ENCODE assay signal across 11 cellular contexts in genomic region chr3:111324645-111325044, GRCh38.
DNase-seq lines count a peak whose midpoint lies in the region; ATAC-seq lines count a peak whose summit lies in the region.
"Had no signal": no experiment of that assay in that cellular context is flagged by ENCODE, and none has a peak within 500 bp of the region (broad histone marks: within the 10 kb centered on the region; RNA-seq: fewer than 3 reads in every experiment).

No MANE protein-coding gene starts in this region.

- DNase-seq in central memory CD8-positive, alpha-beta T cell (ENCODE audit: low spot score in 2 of 2): no peak
- DNase-seq in HuH-7 (ENCODE audit: low spot score): no peak
- DNase-seq in AG08395 (ENCODE audit: low spot score): no peak
- DNase-seq in cerebellar nuclear complex (lab: John Stamatoyannopoulos, UW): no peak
- DNase-seq: left ventricle myocardium superior, NCI-H69 had no signal

- ATAC-seq in GM18498 (IDR thresholded peaks at IDR 0.05; ENCODE audit: unreplicated experiment): peak; percentile 69
- ATAC-seq in GM21367 (IDR thresholded peaks at IDR 0.05; ENCODE audit: unreplicated experiment): peak; percentile 57
- peak; percentile 69 for ATAC-seq in HG03460 (IDR thresholded peaks at IDR 0.05; ENCODE audit: unreplicated experiment)
- peak; percentile 59 for ATAC-seq in central memory CD8-positive, alpha-beta T cell (replicated peaks; ENCODE audit: extremely low read depth, poor library complexity, severe bottlenecking)
- ATAC-seq in HG02840 (IDR thresholded peaks at IDR 0.05; ENCODE audit: low FRiP score, unreplicated experiment): no peak
- ATAC-seq: left ventricle myocardium superior had no signal

- peak overlapping the region; percentile 61 for H3K4me3 Mint-ChIP-seq in central memory CD8-positive, alpha-beta T cell
- H3K4me3 Mint-ChIP-seq: brain had no signal

- H3K4me1 Mint-ChIP-seq in central memory CD8-positive, alpha-beta T cell: peaks cover 31% of the 10 kb centered on the region

- H3K27me3 Mint-ChIP-seq in central memory CD8-positive, alpha-beta T cell: no peaks in the 10 kb centered on the region
- H3K27me3 Mint-ChIP-seq: brain had no signal

- H3K27ac Mint-ChIP-seq in central memory CD8-positive, alpha-beta T cell (ENCODE audit: low read depth): peak overlapping the region; percentile 54
- H3K27ac Mint-ChIP-seq: brain had no signal

- no peaks in the 10 kb centered on the region for H3K36me3 Mint-ChIP-seq in central memory CD8-positive, alpha-beta T cell (ENCODE audit: insufficient read depth)
- H3K36me3 Mint-ChIP-seq: brain had no signal

- H3K9me3 Mint-ChIP-seq in central memory CD8-positive, alpha-beta T cell: no peaks in the 10 kb centered on the region
- H3K9me3 Mint-ChIP-seq: brain had no signal
